8 cellular contexts compared by ENCODE assay signal in the genomic region with DNA sequence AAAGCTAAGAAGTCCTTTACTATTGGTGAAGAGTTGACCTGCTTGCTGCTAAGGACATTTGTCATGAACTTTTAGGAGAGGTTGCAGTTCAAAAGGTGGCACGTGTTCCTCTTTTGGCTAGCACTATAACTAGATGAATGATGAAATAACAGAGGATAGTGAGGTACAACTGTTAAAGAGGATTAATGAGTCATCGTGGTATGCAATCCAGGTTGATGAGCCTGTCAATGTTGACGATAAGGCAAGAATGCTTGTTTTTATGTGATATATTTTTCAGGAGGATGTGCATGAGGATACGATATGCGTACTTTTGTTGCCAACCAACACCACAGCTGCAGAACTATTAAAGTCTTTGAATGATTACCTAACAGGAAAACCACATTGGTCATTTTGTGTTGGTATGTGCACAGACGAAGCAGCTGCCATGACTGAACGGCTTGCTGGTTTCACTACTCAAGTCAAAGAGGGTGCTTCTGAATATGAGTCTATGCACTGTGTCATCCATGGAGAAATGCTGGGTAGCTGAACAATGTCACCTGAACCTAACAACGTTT. TPM values are rescaled to one million over a fixed set of nuclear protein-coding genes. Genes with fewer than 3 reads are reported as not detected.
DNase-seq lines count a peak whose midpoint lies in the region; ATAC-seq and TF ChIP-seq lines count a peak whose summit lies in the region.

No MANE protein-coding gene starts in this region.

- peaks cover 36% of the 10 kb centered on the region for H3K36me3 Mint-ChIP-seq in activated naive CD8-positive, alpha-beta T cell treated with anti-CD3 and anti-CD28 coated beads, Interleukin-2, amount 50 U/mL, for 24 hours (ENCODE audit: low read depth)
- no peaks in the 10 kb centered on the region; the same call in 1 of the 2 replicates for H3K36me3 Mint-ChIP-seq in WTC11

- POLR2A ChIA-PET in AG04449 (lab: Yijun Ruan, JAX) (interaction anchor here (0.6 to 0.9 kb wide), 2 partner anchors 11 to 288 kb away, joined by 3 read pairs; a partner anchor contains a TSS), WTC11 (lab: Charles Lee) (no interaction called here)

- H3K9me3 Mint-ChIP-seq in activated naive CD8-positive, alpha-beta T cell treated with anti-CD3 and anti-CD28 coated beads, Interleukin-2, amount 50 U/mL, for 24 hours, result no peaks in the 10 kb centered on the region
- H3K9me3 Mint-ChIP-seq in WTC11, result peaks cover 4% of the 10 kb centered on the region; the same call in 1 of the 2 replicates

- CTCF ChIA-PET in AG04449 (lab: Yijun Ruan, JAX) (interaction anchor here (1.4 to 2.0 kb wide), 3 partner anchors 11 to 25 kb away, joined by 3 to 5 read pairs (median 5); a partner anchor contains a TSS), WTC11 (lab: Charles Lee) (no interaction called here)

- H3K27ac ChIP-seq in testis, result no peak overlapping the region

- ATAC-seq in GM18520 (IDR thresholded peaks at IDR 0.05; ENCODE audit: unreplicated experiment) (peak; percentile 97), HG02981 (IDR thresholded peaks at IDR 0.05; ENCODE audit: unreplicated experiment) (peak; percentile 98), sciatic nerve (peak; percentile 46), WTC11 (no peak)
- ATAC-seq in activated naive CD8-positive, alpha-beta T cell treated with anti-CD3 and anti-CD28 coated beads, Interleukin-2, amount 50 U/mL, for 24 hours, result peak; percentile 98

- peak overlapping the region; percentile 43 for H3K4me3 Mint-ChIP-seq in activated naive CD8-positive, alpha-beta T cell treated with anti-CD3 and anti-CD28 coated beads, Interleukin-2, amount 50 U/mL, for 24 hours
- H3K4me3 Mint-ChIP-seq in WTC11, result no peak overlapping the region

- DNase-seq in AG04449 (ENCODE audit: low read depth, low spot score) (peak; percentile 82), OCI-M1 (lab: John Stamatoyannopoulos, UW) (peak; percentile 71), sciatic nerve (ENCODE audit: low spot score) (no peak), testis (no peak), WTC11 (ENCODE audit: low spot score) (no peak)
- peak; percentile 28 for DNase-seq in activated naive CD8-positive, alpha-beta T cell treated with anti-CD3 and anti-CD28 coated beads, Interleukin-2, amount 50 U/mL, for 24 hours

- no peak for TF ChIP-seq POLR2A in testis (IDR thresholded peaks at IDR 0.05)

- H3K4me1 ChIP-seq in testis, result no peaks in the 10 kb centered on the region

- H3K4me3 ChIP-seq in AG04449 (ENCODE audit: low read depth, low read length) (peak overlapping the region; percentile 27), testis (no peak overlapping the region)

- H3K4me1 Mint-ChIP-seq in activated naive CD8-positive, alpha-beta T cell treated with anti-CD3 and anti-CD28 coated beads, Interleukin-2, amount 50 U/mL, for 24 hours, result peaks cover 29% of the 10 kb centered on the region
- H3K4me1 Mint-ChIP-seq in WTC11, result peaks cover 8% of the 10 kb centered on the region

- 78 to 81% methylated on average over 8 of the region's 8 CpGs for WGBS in testis, 2 donors

- no peaks in the 10 kb centered on the region for H3K9me3 ChIP-seq in testis

- peak overlapping the region; percentile 74 for H3K27ac Mint-ChIP-seq in activated naive CD8-positive, alpha-beta T cell treated with anti-CD3 and anti-CD28 coated beads, Interleukin-2, amount 50 U/mL, for 24 hours
- no peak overlapping the region for H3K27ac Mint-ChIP-seq in WTC11

- H3K27me3 Mint-ChIP-seq in activated naive CD8-positive, alpha-beta T cell treated with anti-CD3 and anti-CD28 coated beads, Interleukin-2, amount 50 U/mL, for 24 hours, result no peaks in the 10 kb centered on the region
- no peaks in the 10 kb centered on the region for H3K27me3 Mint-ChIP-seq in WTC11 (ENCODE audit: low read depth)

- intact Hi-C loops in sciatic nerve (cut with DNase I), result no loop called here
- intact Hi-C loops in testis (cut with DNase I; ENCODE audit: low total_unique reads), result no loop called here

- no peak for TF ChIP-seq CTCF in AG04449 (IDR thresholded peaks at IDR 0.05; ENCODE audit: insufficient read depth, low read length, missing control alignments)
- TF ChIP-seq CTCF in testis (IDR thresholded peaks at IDR 0.05), result no peak
- TF ChIP-seq CTCF in WTC11 (IDR thresholded peaks at IDR 0.05), result no peak

- no peaks in the 10 kb centered on the region for H3K36me3 ChIP-seq in testis (ENCODE audit: low read depth, missing control alignments)

- H3K27me3 ChIP-seq in testis, result no peaks in the 10 kb centered on the region

TF ChIP-seq in WTC11, 78 proteins besides CTCF, POLR2A, EP300 and RAD21:
- no peak for TF ChIP-seq SMAD4 (CRISPR knock-in tag; IDR thresholded peaks at IDR 0.05)
- TF ChIP-seq, protein P1, sequence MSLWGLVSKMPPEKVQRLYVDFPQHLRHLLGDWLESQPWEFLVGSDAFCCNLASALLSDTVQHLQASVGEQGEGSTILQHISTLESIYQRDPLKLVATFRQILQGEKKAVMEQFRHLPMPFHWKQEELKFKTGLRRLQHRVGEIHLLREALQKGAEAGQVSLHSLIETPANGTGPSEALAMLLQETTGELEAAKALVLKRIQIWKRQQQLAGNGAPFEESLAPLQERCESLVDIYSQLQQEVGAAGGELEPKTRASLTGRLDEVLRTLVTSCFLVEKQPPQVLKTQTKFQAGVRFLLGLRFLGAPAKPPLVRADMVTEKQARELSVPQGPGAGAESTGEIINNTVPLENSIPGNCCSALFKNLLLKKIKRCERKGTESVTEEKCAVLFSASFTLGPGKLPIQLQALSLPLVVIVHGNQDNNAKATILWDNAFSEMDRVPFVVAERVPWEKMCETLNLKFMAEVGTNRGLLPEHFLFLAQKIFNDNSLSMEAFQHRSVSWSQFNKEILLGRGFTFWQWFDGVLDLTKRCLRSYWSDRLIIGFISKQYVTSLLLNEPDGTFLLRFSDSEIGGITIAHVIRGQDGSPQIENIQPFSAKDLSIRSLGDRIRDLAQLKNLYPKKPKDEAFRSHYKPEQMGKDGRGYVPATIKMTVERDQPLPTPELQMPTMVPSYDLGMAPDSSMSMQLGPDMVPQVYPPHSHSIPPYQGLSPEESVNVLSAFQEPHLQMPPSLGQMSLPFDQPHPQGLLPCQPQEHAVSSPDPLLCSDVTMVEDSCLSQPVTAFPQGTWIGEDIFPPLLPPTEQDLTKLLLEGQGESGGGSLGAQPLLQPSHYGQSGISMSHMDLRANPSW (CRISPR knock-in tag; conservative IDR thresholded peaks at IDR 0.05; ENCODE audit: low read depth), result no peak
- TF ChIP-seq TP53 (CRISPR knock-in tag; IDR thresholded peaks at IDR 0.05), result no peak
- TF ChIP-seq, protein P2, sequence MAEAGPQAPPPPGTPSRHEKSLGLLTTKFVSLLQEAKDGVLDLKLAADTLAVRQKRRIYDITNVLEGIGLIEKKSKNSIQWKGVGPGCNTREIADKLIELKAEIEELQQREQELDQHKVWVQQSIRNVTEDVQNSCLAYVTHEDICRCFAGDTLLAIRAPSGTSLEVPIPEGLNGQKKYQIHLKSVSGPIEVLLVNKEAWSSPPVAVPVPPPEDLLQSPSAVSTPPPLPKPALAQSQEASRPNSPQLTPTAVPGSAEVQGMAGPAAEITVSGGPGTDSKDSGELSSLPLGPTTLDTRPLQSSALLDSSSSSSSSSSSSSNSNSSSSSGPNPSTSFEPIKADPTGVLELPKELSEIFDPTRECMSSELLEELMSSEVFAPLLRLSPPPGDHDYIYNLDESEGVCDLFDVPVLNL (CRISPR knock-in tag; IDR thresholded peaks at IDR 0.05; ENCODE audit: borderline replicate concordance, low read depth), result no peak
- TF ChIP-seq, protein P3, sequence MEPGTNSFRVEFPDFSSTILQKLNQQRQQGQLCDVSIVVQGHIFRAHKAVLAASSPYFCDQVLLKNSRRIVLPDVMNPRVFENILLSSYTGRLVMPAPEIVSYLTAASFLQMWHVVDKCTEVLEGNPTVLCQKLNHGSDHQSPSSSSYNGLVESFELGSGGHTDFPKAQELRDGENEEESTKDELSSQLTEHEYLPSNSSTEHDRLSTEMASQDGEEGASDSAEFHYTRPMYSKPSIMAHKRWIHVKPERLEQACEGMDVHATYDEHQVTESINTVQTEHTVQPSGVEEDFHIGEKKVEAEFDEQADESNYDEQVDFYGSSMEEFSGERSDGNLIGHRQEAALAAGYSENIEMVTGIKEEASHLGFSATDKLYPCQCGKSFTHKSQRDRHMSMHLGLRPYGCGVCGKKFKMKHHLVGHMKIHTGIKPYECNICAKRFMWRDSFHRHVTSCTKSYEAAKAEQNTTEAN (CRISPR knock-in tag; IDR thresholded peaks at IDR 0.05), result no peak
- no peak for TF ChIP-seq GTF2I (CRISPR knock-in tag; conservative IDR thresholded peaks at IDR 0.05)
- TF ChIP-seq, protein P4, sequence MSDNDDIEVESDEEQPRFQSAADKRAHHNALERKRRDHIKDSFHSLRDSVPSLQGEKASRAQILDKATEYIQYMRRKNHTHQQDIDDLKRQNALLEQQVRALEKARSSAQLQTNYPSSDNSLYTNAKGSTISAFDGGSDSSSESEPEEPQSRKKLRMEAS (CRISPR knock-in tag; IDR thresholded peaks at IDR 0.05), result no peak
- no peak for TF ChIP-seq ZNF138 (CRISPR knock-in tag; conservative IDR thresholded peaks at IDR 0.05)
- TF ChIP-seq RORB (CRISPR knock-in tag; IDR thresholded peaks at IDR 0.05), result no peak
- TF ChIP-seq ATF1 (CRISPR knock-in tag; IDR thresholded peaks at IDR 0.05), result no peak

RNA-seq across cellular contexts. Expression of a gene that starts 10.6 kb away (rescaled TPM):
- 14.5 TPM for total RNA-seq in sciatic nerve
- total RNA-seq in testis, result 10 to 100 TPM; 15.3 to 30.9 TPM
- 8.5 TPM for polyA plus RNA-seq in testis (ENCODE audit: insufficient read depth, low read depth, low replicate concordance)
- total RNA-seq in WTC11 (2021), result 12.0 to 17.3 TPM (median 16.5 TPM) in 3 replicates

RNA-seq across cellular contexts. Expression of a gene that starts 24.5 kb away (rescaled TPM):
- total RNA-seq in sciatic nerve (3.7 TPM), testis (under 1 TPM in 1 of 2 donors, not detected in 1; 0.87 TPM), WTC11 (2021) (0.16 TPM in 1 of 3 replicates, not detected in the others)
- 0.88 TPM for polyA plus RNA-seq in testis (ENCODE audit: insufficient read depth, low read depth, low replicate concordance)

Comparison
In these comparisons a context has a peak if more than half of its experiments do, and no peak if none do; other contexts are left out.
1. DNase-seq: peak in AG04449 (single experiment), OCI-M1 (single experiment) and activated naive CD8-positive, alpha-beta T cell treated with anti-CD3 and anti-CD28 coated beads, Interleukin-2, amount 50 U/mL, for 24 hours (single experiment); none in sciatic nerve (single experiment), testis (single experiment) and WTC11 (single experiment).